Comparison of ENCODE assay signal across 1 cellular context in genomic region chrX:72131317-72132294, GRCh38.
TF ChIP-seq lines count a peak whose summit lies in the region.

Gene RTL5, minus strand, starts transcription at chrX:72131915.

TF ChIP-seq in SK-N-SH treated with all-trans-retinoic acid at 6 μM for 48 hours, 23 proteins besides CTCF, POLR2A, EP300 and RAD21 (continued from another document):
- TF ChIP-seq CREB5 (CRISPR knock-in tag; IDR thresholded peaks at IDR 0.05; ENCODE audit: low read depth) = no peak
- no peak for TF ChIP-seq ARNTL (CRISPR knock-in tag; IDR thresholded peaks at IDR 0.05; ENCODE audit: borderline replicate concordance, low read depth)
- no peak for TF ChIP-seq ZC3H10 (CRISPR knock-in tag; IDR thresholded peaks at IDR 0.05)
- no peak for TF ChIP-seq CSDC2 (CRISPR knock-in tag; IDR thresholded peaks at IDR 0.05)
- no peak for TF ChIP-seq RARB (CRISPR knock-in tag; IDR thresholded peaks at IDR 0.05)
- no peak for TF ChIP-seq GLIS3 (CRISPR knock-in tag; IDR thresholded peaks at IDR 0.05)
